ENCODE assay signal across 8 cellular contexts in genomic region chr2:43086451-43087221, GRCh38.
DNase-seq lines count a peak whose midpoint lies in the region; ATAC-seq, FAIRE-seq and TF ChIP-seq lines count a peak whose summit lies in the region.

No MANE protein-coding gene starts in this region.

- no peaks in the 10 kb centered on the region for H3K36me3 ChIP-seq in H7 (replicated peaks; ENCODE audit: control insufficient read depth, insufficient read depth, low read length)
- H3K36me3 ChIP-seq in bronchial epithelial cell (ENCODE audit: control insufficient read depth, insufficient read depth, low read length): no peaks in the 10 kb centered on the region
- H3K36me3 ChIP-seq in kidney (ENCODE audit: control insufficient read depth in 1 of 2, insufficient read depth in 2 of 2, low read length in 2 of 2): no peaks in the 10 kb centered on the region
- H3K36me3 ChIP-seq in spleen: no peaks in the 10 kb centered on the region

- WGBS in spleen, 5 donors: 49 to 65% (median 57%) methylated on average over 14 of the region's 14 CpGs

- H3K27ac ChIP-seq in kidney (ENCODE audit: low read depth in 2 of 2, low read length in 2 of 2) (peak overlapping the region; percentile 90 to 95), spleen (peak overlapping the region in 7 of 8 donors; percentile 48 to 86 (median 78))

- DNase-seq in H7 (peak; percentile 29), bronchial epithelial cell (ENCODE audit: low read depth) (peak; percentile 100), kidney (peak; percentile 89), spleen (no peak), GM12891 (ENCODE audit: insufficient read length, low spot score) (no peak)
- DNase-seq in activated naive CD4-positive, alpha-beta T cell treated with Interleukin-2 at 50 U/mL for 16 hours: no peak
- DNase-seq in activated CD4-positive, alpha-beta T cell treated with anti-CD3 and anti-CD28 coated beads, Interleukin-2, amount 50 U/mL, for 4 hours: no peak

- H3K9ac ChIP-seq in kidney (ENCODE audit: low read length in 2 of 2): peak overlapping the region; percentile 16 to 44

- TF ChIP-seq CTCF in bronchial epithelial cell (IDR thresholded peaks at IDR 0.05; ENCODE audit: insufficient read depth, low read length, severe bottlenecking) (no peak), kidney (IDR thresholded peaks at IDR 0.05; ENCODE audit: borderline replicate concordance, extremely low read depth, insufficient read depth) (no peak), spleen (IDR thresholded peaks at IDR 0.05 in 8 of 11, conservative IDR thresholded peaks at IDR 0.05 in 3 of 11) (no peak)

- peaks cover 0 to 3% of the 10 kb centered on the region in 2 donors for H3K9me3 ChIP-seq in kidney (ENCODE audit: control insufficient read depth in 1 of 2, low read length in 2 of 2)
- peaks cover 0 to 15% (median 10%) of the 10 kb centered on the region in 8 donors for H3K9me3 ChIP-seq in spleen

- no peak for TF ChIP-seq POLR2A in spleen (IDR thresholded peaks at IDR 0.05)
- TF ChIP-seq POLR2A in GM12891 (IDR thresholded peaks at IDR 0.05; ENCODE audit: low read depth, low read length): no peak

- H3K4me3 ChIP-seq in H7 (ENCODE audit: insufficient read depth, low read depth, low read length) (no peak overlapping the region), bronchial epithelial cell (ENCODE audit: low read depth, low read length) (no peak overlapping the region), kidney (ENCODE audit: low read length in 2 of 2) (no peak overlapping the region), spleen (no peak overlapping the region)

- no peak for ATAC-seq in HG03457 (IDR thresholded peaks at IDR 0.05; ENCODE audit: unreplicated experiment)

- no peaks in the 10 kb centered on the region for H3K27me3 ChIP-seq in H7 (ENCODE audit: control insufficient read depth, insufficient read depth, low read length)
- no peaks in the 10 kb centered on the region for H3K27me3 ChIP-seq in bronchial epithelial cell (ENCODE audit: control insufficient read depth, insufficient read depth, low read length)
- H3K27me3 ChIP-seq in spleen (replicated peaks in 1 of 7): no peaks in the 10 kb centered on the region

- peaks cover 38 to 41% of the 10 kb centered on the region in 2 donors for H3K4me1 ChIP-seq in kidney (ENCODE audit: control insufficient read depth in 1 of 2, insufficient read depth in 1 of 2, low read depth in 1 of 2, low read length in 2 of 2)
- peaks cover 26 to 61% (median 51%) of the 10 kb centered on the region in 6 donors for H3K4me1 ChIP-seq in spleen

- FAIRE-seq in bronchial epithelial cell (lab: Jason Lieb, UNC) (peak; percentile 58), kidney (lab: Jason Lieb, UNC) (no peak), GM12891 (lab: Jason Lieb, UNC) (no peak)

- intact Hi-C loops in kidney (cut with DNase I) (no loop called here), spleen (cut with DNase I; ENCODE audit: low total_unique reads) (no loop called here)

TF ChIP-seq in GM12891, 5 proteins besides CTCF, POLR2A, EP300 and RAD21:
- TF ChIP-seq TAF1 (IDR thresholded peaks at IDR 0.05; ENCODE audit: low read depth, low read length) (no peak), PAX5 (IDR thresholded peaks at IDR 0.05; ENCODE audit: insufficient read depth, low read length, severe bottlenecking) (no peak), POLR2AphosphoS5 (IDR thresholded peaks at IDR 0.05; ENCODE audit: low read depth, low read length) (no peak), SPI1 (IDR thresholded peaks at IDR 0.05; ENCODE audit: low read depth, low read length) (no peak), POU2F2 (IDR thresholded peaks at IDR 0.05; ENCODE audit: low read depth, low read length) (no peak)
TF ChIP-seq in GM12891: peak in this region for 0.

Comparison
In these comparisons a context has a peak if more than half of its experiments do, and no peak if none do; other contexts are left out.
1. DNase-seq: peak in H7 (single experiment), bronchial epithelial cell (single experiment) and kidney (single experiment); none in spleen (single experiment), activated naive CD4-positive, alpha-beta T cell treated with Interleukin-2 at 50 U/mL for 16 hours (single experiment), GM12891 (single experiment) and activated CD4-positive, alpha-beta T cell treated with anti-CD3 and anti-CD28 coated beads, Interleukin-2, amount 50 U/mL, for 4 hours (0 of 2).